Comparison of ENCODE assay signal across 2 cellular contexts in the genomic region with DNA sequence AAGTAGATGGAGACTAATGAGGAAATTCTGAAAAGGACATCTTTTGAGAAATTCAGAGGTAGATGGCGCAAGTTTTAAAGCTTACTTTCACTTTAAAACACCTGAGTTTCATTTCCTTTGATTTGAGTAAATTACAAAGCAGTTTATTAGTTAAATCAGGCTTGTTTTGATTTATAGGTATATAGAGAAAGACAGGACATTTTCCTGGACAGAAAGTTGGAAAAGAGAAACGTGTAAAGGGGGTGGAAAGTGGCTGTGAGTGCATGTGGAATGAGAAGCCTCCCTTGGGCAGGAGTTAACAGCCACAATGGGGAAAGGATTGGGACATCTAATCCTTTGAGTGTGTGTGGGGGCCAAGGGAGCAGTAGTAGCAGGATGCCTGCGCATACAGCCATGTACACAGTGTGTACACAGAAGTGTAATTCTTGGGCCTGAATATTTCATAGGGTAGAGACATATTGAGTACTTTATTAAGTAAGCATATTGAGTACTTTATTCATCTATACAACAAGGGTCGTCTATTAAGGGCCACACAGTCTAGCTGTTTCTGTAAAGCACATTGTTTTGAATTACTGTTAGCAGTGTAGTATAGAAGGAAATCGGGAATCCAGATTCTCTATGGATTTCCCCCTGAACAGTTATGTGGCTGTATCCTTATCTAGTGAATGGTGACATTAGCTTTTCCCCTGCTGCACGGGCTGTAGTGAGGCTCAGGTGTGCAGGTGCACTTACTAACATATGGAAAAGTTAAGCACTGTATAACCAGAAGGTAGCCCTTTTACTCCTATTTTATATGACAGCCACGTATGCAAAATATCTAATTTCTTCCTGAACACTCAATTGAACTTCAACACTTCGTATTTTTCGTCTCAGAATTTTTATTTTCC.
TF ChIP-seq lines count a peak whose summit lies in the region.

No MANE protein-coding gene starts in this region.

TF ChIP-seq in A549, 52 proteins besides CTCF, POLR2A, EP300 and RAD21 (continued from another document):
- TF ChIP-seq, protein P1, sequence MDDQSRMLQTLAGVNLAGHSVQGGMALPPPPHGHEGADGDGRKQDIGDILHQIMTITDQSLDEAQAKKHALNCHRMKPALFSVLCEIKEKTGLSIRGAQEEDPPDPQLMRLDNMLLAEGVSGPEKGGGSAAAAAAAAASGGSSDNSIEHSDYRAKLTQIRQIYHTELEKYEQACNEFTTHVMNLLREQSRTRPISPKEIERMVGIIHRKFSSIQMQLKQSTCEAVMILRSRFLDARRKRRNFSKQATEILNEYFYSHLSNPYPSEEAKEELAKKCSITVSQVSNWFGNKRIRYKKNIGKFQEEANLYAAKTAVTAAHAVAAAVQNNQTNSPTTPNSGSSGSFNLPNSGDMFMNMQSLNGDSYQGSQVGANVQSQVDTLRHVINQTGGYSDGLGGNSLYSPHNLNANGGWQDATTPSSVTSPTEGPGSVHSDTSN (IDR thresholded peaks at IDR 0.05): no peak
- TF ChIP-seq ELK1 (IDR thresholded peaks at IDR 0.05; ENCODE audit: low read depth, low read length) (no peak), MAZ (IDR thresholded peaks at IDR 0.05; ENCODE audit: borderline replicate concordance, low read depth, low read length) (no peak)

TF ChIP-seq in HEK293, 187 proteins besides CTCF, POLR2A, EP300 and RAD21 (continued from another document):
- TF ChIP-seq, protein P2, sequence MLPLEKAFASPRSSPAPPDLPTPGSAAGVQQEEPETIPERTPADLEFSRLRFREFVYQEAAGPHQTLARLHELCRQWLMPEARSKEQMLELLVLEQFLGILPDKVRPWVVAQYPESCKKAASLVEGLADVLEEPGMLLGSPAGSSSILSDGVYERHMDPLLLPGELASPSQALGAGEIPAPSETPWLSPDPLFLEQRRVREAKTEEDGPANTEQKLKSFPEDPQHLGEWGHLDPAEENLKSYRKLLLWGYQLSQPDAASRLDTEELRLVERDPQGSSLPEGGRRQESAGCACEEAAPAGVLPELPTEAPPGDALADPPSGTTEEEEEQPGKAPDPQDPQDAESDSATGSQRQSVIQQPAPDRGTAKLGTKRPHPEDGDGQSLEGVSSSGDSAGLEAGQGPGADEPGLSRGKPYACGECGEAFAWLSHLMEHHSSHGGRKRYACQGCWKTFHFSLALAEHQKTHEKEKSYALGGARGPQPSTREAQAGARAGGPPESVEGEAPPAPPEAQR (tag by site-specific recombination; IDR thresholded peaks at IDR 0.05): no peak
- TF ChIP-seq ZNF596 (tag by site-specific recombination; IDR thresholded peaks at IDR 0.05) (no peak), PRDM1 (tag by site-specific recombination; IDR thresholded peaks at IDR 0.05) (peak; percentile 92), ZNF600 (tag by site-specific recombination; IDR thresholded peaks at IDR 0.05) (0 out of 2 replicates have a peak, but pooled peaks have one; percentile 18), TRIM28 (IDR thresholded peaks at IDR 0.05; ENCODE audit: borderline replicate concordance, low read length) (no peak), OSR2 (tag by site-specific recombination; IDR thresholded peaks at IDR 0.05) (peak; percentile 51), REPIN1 (tag by site-specific recombination; IDR thresholded peaks at IDR 0.05; ENCODE audit: low read depth) (no peak), ZNF184 (tag by site-specific recombination; IDR thresholded peaks at IDR 0.05) (no peak), ZNF112 (tag by site-specific recombination; IDR thresholded peaks at IDR 0.05) (no peak), PATZ1 (tag by site-specific recombination; IDR thresholded peaks at IDR 0.05) (peak; percentile 23; the same call in 1 of the 2 replicates), ZIC2 (tag by site-specific recombination; IDR thresholded peaks at IDR 0.05) (no peak), ZNF292 (tag by site-specific recombination; IDR thresholded peaks at IDR 0.05; ENCODE audit: borderline replicate concordance, low read depth) (no peak)
- TF ChIP-seq, protein P3, sequence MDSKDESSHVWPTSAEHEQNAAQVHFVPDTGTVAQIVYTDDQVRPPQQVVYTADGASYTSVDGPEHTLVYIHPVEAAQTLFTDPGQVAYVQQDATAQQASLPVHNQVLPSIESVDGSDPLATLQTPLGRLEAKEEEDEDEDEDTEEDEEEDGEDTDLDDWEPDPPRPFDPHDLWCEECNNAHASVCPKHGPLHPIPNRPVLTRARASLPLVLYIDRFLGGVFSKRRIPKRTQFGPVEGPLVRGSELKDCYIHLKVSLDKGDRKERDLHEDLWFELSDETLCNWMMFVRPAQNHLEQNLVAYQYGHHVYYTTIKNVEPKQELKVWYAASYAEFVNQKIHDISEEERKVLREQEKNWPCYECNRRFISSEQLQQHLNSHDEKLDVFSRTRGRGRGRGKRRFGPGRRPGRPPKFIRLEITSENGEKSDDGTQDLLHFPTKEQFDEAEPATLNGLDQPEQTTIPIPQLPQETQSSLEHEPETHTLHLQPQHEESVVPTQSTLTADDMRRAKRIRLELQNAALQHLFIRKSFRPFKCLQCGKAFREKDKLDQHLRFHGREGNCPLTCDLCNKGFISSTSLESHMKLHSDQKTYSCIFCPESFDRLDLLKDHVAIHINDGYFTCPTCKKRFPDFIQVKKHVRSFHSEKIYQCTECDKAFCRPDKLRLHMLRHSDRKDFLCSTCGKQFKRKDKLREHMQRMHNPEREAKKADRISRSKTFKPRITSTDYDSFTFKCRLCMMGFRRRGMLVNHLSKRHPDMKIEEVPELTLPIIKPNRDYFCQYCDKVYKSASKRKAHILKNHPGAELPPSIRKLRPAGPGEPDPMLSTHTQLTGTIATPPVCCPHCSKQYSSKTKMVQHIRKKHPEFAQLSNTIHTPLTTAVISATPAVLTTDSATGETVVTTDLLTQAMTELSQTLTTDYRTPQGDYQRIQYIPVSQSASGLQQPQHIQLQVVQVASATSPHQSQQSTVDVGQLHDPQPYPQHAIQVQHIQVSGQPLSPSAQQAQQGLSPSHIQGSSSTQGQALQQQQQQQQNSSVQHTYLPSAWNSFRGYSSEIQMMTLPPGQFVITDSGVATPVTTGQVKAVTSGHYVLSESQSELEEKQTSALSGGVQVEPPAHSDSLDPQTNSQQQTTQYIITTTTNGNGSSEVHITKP (tag by site-specific recombination; IDR thresholded peaks at IDR 0.05): peak; percentile 68
- TF ChIP-seq, protein P4, sequence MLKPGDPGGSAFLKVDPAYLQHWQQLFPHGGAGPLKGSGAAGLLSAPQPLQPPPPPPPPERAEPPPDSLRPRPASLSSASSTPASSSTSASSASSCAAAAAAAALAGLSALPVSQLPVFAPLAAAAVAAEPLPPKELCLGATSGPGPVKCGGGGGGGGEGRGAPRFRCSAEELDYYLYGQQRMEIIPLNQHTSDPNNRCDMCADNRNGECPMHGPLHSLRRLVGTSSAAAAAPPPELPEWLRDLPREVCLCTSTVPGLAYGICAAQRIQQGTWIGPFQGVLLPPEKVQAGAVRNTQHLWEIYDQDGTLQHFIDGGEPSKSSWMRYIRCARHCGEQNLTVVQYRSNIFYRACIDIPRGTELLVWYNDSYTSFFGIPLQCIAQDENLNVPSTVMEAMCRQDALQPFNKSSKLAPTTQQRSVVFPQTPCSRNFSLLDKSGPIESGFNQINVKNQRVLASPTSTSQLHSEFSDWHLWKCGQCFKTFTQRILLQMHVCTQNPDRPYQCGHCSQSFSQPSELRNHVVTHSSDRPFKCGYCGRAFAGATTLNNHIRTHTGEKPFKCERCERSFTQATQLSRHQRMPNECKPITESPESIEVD (tag by site-specific recombination; IDR thresholded peaks at IDR 0.05): no peak
- TF ChIP-seq, protein P5, sequence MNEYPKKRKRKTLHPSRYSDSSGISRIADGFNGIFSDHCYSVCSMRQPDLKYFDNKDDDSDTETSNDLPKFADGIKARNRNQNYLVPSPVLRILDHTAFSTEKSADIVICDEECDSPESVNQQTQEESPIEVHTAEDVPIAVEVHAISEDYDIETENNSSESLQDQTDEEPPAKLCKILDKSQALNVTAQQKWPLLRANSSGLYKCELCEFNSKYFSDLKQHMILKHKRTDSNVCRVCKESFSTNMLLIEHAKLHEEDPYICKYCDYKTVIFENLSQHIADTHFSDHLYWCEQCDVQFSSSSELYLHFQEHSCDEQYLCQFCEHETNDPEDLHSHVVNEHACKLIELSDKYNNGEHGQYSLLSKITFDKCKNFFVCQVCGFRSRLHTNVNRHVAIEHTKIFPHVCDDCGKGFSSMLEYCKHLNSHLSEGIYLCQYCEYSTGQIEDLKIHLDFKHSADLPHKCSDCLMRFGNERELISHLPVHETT (tag by site-specific recombination; IDR thresholded peaks at IDR 0.05): no peak
